ENCODE assay signal across 17 cellular contexts in the genomic region with DNA sequence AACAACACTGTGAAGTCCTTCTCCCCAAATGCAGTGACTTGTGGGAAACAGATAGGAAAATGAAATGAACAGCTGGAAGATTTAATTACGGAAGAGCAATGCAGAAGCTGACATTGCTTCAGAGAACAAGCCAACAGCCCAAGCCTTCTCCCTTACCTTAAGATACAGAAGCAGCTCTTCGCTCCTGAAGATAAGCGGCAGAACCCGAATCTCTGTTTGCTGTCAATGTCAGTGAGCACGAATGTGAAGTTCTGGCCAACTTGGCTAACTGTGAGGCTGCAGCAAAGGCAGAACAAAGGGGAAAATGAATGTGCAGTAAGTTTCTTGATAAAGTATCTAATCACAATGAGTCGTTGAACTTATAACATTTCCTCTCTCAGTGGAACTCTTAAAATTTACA.
"Had no signal": no experiment of that assay in that cellular context is flagged by ENCODE, and none has a peak within 500 bp of the region (broad histone marks: within the 10 kb centered on the region; RNA-seq: fewer than 3 reads in every experiment).

No MANE protein-coding gene starts in this region.

- DNase-seq: activated B cell treated with CpG ODN at 0.5 μM for 24 hours; activated CD4-positive, alpha-beta T cell treated with anti-CD3 and anti-CD28 coated beads for 48 hours; activated CD8-positive, alpha-beta T cell treated with anti-CD3 and anti-CD28 coated beads for 36 hours; activated effector memory CD4-positive, alpha-beta T cell treated with Interleukin-2 at 50 U/mL for 16 hours; activated naive CD4-positive, alpha-beta T cell treated with anti-CD3 and anti-CD28 coated beads, Interleukin-2, amount 50 U/mL, for 16 hours; activated T-cell treated with anti-CD3 and anti-CD28 coated beads, Interleukin-2, amount 50 U/mL, for 4 hours; amniotic stem cell; body of pancreas; cerebellar nuclear complex; effector memory CD4-positive, alpha-beta T cell; head of caudate nucleus; left colon; stimulated activated CD4-positive, alpha-beta T cell treated with anti-CD3 and anti-CD28 coated beads, Interleukin-1b, Interleukin-23, amount 100 ng/mL, for 48 hours; thyroid gland had no signal

- H3K27ac ChIP-seq: body of pancreas, prostate gland, thyroid gland had no signal

- H3K4me1 ChIP-seq: prostate gland had no signal

- H3K27me3 ChIP-seq: body of pancreas, thyroid gland had no signal

- H3K9me3 ChIP-seq: body of pancreas, prostate gland, thyroid gland had no signal

- ATAC-seq: activated CD8-positive, alpha-beta T cell treated with anti-CD3 and anti-CD28 coated beads for 36 hours; activated T-cell treated with anti-CD3 and anti-CD28 coated beads, Interleukin-2, amount 50 U/mL, for 4 hours; body of pancreas; left colon; sciatic nerve had no signal

- H3K36me3 ChIP-seq: prostate gland, thyroid gland had no signal

- FAIRE-seq: frontal cortex had no signal

- H3K4me3 ChIP-seq: body of pancreas, prostate gland, thyroid gland had no signal
